22 cellular contexts compared by ENCODE assay signal in the genomic region with DNA sequence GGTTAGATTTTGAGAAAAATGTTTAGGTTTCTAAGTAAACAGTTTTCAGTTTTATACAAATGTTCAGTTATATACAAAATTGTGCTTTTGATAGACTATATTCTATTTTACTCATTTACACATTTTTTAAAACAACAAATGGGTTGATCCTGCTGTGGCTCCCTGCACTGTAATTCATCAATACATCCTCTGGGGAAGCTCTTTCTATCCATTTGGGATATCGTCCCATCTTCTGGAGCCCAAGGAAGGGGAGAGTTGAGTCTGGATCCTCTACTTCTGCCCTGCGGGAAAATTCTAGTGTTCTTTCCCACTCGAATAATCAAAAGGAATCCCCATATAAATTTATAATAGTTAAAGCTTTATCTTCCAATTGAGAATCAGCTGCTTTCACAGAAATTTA.
A peak's percentile ranks its signal among the peaks of the same experiment; 100 is the strongest.
DNase-seq lines count a peak whose midpoint lies in the region; ATAC-seq and TF ChIP-seq lines count a peak whose summit lies in the region.
"Had no signal": no experiment of that assay in that cellular context is flagged by ENCODE, and none has a peak within 500 bp of the region (broad histone marks: within the 10 kb centered on the region; RNA-seq: fewer than 3 reads in every experiment).

No MANE protein-coding gene starts in this region.

- H3K79me1 ChIP-seq in IMR-90 (ENCODE audit: low read depth in 1 of 2, low read length in 2 of 2) = no peaks in the 10 kb centered on the region

- no peaks in the 10 kb centered on the region for H3K9me3 Mint-ChIP-seq in stimulated activated memory B cell treated with anti-CD40 and anti-IgM and Interleukin-4, amounts not matched to agents 10 μg/mL and 1 μg/mL and 100 μg/mL, for 72 hours

- H4K20me1 ChIP-seq in IMR-90 (ENCODE audit: insufficient read depth, low read length) = no peaks in the 10 kb centered on the region

- H3K56ac ChIP-seq in IMR-90 (ENCODE audit: extremely low read depth, insufficient read depth, low read length) = no peak overlapping the region; the same call in 1 of the 2 replicates

- H3K4me1 Mint-ChIP-seq in stimulated activated memory B cell treated with anti-CD40 and anti-IgM and Interleukin-4, amounts not matched to agents 10 μg/mL and 1 μg/mL and 100 μg/mL, for 72 hours = no peaks in the 10 kb centered on the region
- H3K4me1 Mint-ChIP-seq: CD8-positive, alpha-beta memory T cell had no signal

- CTCF ChIA-PET in IMR-90 (lab: Yijun Ruan, JAX) = interaction anchor here (1.6 kb wide), 1 partner anchor 78 kb away, joined by 3 read pairs; no protein-coding TSS in a partner anchor

- H3K36me3 ChIP-seq in IMR-90 (ENCODE audit: control insufficient read depth, insufficient read depth, low read length) (no peaks in the 10 kb centered on the region), brain microvascular endothelial cell (replicated peaks) (no peaks in the 10 kb centered on the region)
- H3K36me3 ChIP-seq: SJSA1 had no signal

- no peak for TF ChIP-seq RAD21 in IMR-90 (IDR thresholded peaks at IDR 0.05; ENCODE audit: low read length)

- no peak overlapping the region for H3K27ac Mint-ChIP-seq in stimulated activated memory B cell treated with anti-CD40 and anti-IgM and Interleukin-4, amounts not matched to agents 10 μg/mL and 1 μg/mL and 100 μg/mL, for 72 hours
- H3K27ac Mint-ChIP-seq: CD8-positive, alpha-beta memory T cell had no signal

- H3K4ac ChIP-seq in IMR-90 (ENCODE audit: low read depth, low read length) = peak overlapping the region; percentile 73

- H3K27ac ChIP-seq in IMR-90 (ENCODE audit: insufficient read depth, low read length) (no peak overlapping the region), brain microvascular endothelial cell (no peak overlapping the region)
- H3K27ac ChIP-seq: KMS-11, SJSA1 had no signal

- H3K27me3 Mint-ChIP-seq in stimulated activated memory B cell treated with anti-CD40 and anti-IgM and Interleukin-4, amounts not matched to agents 10 μg/mL and 1 μg/mL and 100 μg/mL, for 72 hours = peaks cover 16% of the 10 kb centered on the region

- no CpG with 5 or more reads among the region's 3 CpGs for WGBS in IMR-90 (ENCODE audit: extremely low coverage in 2 of 2, insufficient read length in 1 of 2), 2 experiments

- peak; percentile 10; the same call in 1 of the 2 replicates for TF ChIP-seq CTCF in IMR-90 (conservative IDR thresholded peaks at IDR 0.05; ENCODE audit: low read depth, low read length)
- peak; percentile 37 for TF ChIP-seq CTCF in brain microvascular endothelial cell (IDR thresholded peaks at IDR 0.05; ENCODE audit: low read depth, low read length, missing control alignments)
- TF ChIP-seq CTCF in fibroblast of villous mesenchyme (IDR thresholded peaks at IDR 0.05; ENCODE audit: insufficient read depth, low read depth, low read length) = peak; percentile 14

- no peak overlapping the region for H3K4me2 ChIP-seq in IMR-90 (ENCODE audit: low read depth, low read length)

- in situ Hi-C loops in IMR-90 (cut with MboI; ENCODE audit: low sequenced_read_pairs) = no loop called here
- in situ Hi-C loops in brain microvascular endothelial cell (cut with HindIII; ENCODE audit: low pct_ligation_motif_present, low sequenced_read_pairs) = no loop called here

- H2BK20ac ChIP-seq in IMR-90 (ENCODE audit: low read depth, low read length) = peak overlapping the region; percentile 92

- no peak overlapping the region for H3K9ac ChIP-seq in IMR-90 (ENCODE audit: low read depth, low read length)
- H3K9ac ChIP-seq: KMS-11 had no signal

- H3K4me3 ChIP-seq in IMR-90 (ENCODE audit: insufficient read depth, low read depth, low read length) = no peak overlapping the region
- no peak overlapping the region for H3K4me3 ChIP-seq in brain microvascular endothelial cell (ENCODE audit: low read depth, low read length)
- H3K4me3 ChIP-seq in fibroblast of villous mesenchyme (ENCODE audit: low read depth, low read length) = no peak overlapping the region
- H3K4me3 ChIP-seq: HAP-1, SJSA1 had no signal

- DNase-seq in IMR-90 = no peak
- DNase-seq in brain microvascular endothelial cell = no peak
- DNase-seq in fibroblast of villous mesenchyme (ENCODE audit: low read depth) = no peak
- no peak for DNase-seq in activated gamma-delta T cell (lab: John Stamatoyannopoulos, UW)
- DNase-seq in NCI-H524 (lab: John Stamatoyannopoulos, UW) = no peak
- DNase-seq: AML-193; C1 segment of cervical spinal cord; Calu3; CD8-positive, alpha-beta memory T cell; DMS153; MV-4-11; NCI-H1105 treated with DMSO at 0.1 percent for 48 hours; NCI-H2029 treated with DMSO at 0.1 percent for 48 hours; NCI-H2171; NCI-H345; NCI-H526 had no signal

- H2AK9ac ChIP-seq in IMR-90 (replicated peaks; ENCODE audit: low read depth, low read length, poor library complexity) = no peak overlapping the region

- peaks cover 6% of the 10 kb centered on the region for H3K4me1 ChIP-seq in IMR-90 (ENCODE audit: control insufficient read depth, insufficient read depth, low read length)
- H3K4me1 ChIP-seq: HAP-1 had no signal

- dilution Hi-C loops in IMR-90 (cut with HindIII; ENCODE audit: low sequenced_read_pairs, unreplicated experiment) = no loop called here

- H3K9me1 ChIP-seq in IMR-90 (ENCODE audit: insufficient read depth, low read length) = peaks cover 3% of the 10 kb centered on the region; the same call in 1 of the 2 replicates

- no peak overlapping the region for H2AFZ ChIP-seq in IMR-90 (replicated peaks; ENCODE audit: low read length, poor library complexity)

- peak overlapping the region; percentile 81 for H2BK120ac ChIP-seq in IMR-90 (ENCODE audit: low read depth, low read length)

- H3K18ac ChIP-seq in IMR-90 (ENCODE audit: low read depth, low read length) = peak overlapping the region; percentile 94

- H3K4me3 Mint-ChIP-seq in stimulated activated memory B cell treated with anti-CD40 and anti-IgM and Interleukin-4, amounts not matched to agents 10 μg/mL and 1 μg/mL and 100 μg/mL, for 72 hours = no peak overlapping the region
- H3K4me3 Mint-ChIP-seq: CD8-positive, alpha-beta memory T cell had no signal

- H3K27me3 ChIP-seq in IMR-90 (ENCODE audit: control insufficient read depth, insufficient read depth, low read length) = no peaks in the 10 kb centered on the region
- no peaks in the 10 kb centered on the region for H3K27me3 ChIP-seq in brain microvascular endothelial cell (replicated peaks)
- H3K27me3 ChIP-seq: SJSA1 had no signal

- intact Hi-C loops in IMR-90 (cut with micrococcal nuclease) = loop anchor here (2.0 to 5.0 kb wide), 2 partner anchors 40 to 71 kb away; no protein-coding TSS in a partner anchor

- 0 out of 2 replicates have a peak overlapping the region, but pooled peaks have one; percentile 75 for H3K14ac ChIP-seq in IMR-90 (replicated peaks; ENCODE audit: low read depth, low read length)

- no peak overlapping the region for H4K8ac ChIP-seq in IMR-90 (ENCODE audit: low read depth in 2 of 2, low read length in 2 of 2)

- ATAC-seq in IMR-90 (ENCODE audit: low read depth) (no peak), GM21737 (IDR thresholded peaks at IDR 0.05; ENCODE audit: unreplicated experiment) (no peak)
- ATAC-seq in stimulated activated memory B cell treated with anti-CD40 and anti-IgM and Interleukin-4, amounts not matched to agents 10 μg/mL and 1 μg/mL and 100 μg/mL, for 72 hours = no peak
- ATAC-seq: Right ventricle myocardium inferior had no signal

- H4K5ac ChIP-seq in IMR-90 (ENCODE audit: low read depth, low read length) = no peak overlapping the region

- H3K23ac ChIP-seq in IMR-90 (ENCODE audit: low read depth, low read length) = no peak overlapping the region

- BruUV-seq in IMR-90 (replicated peaks; lab: Mats Ljungman, UMichigan) = no TSS peak

- peak overlapping the region; percentile 59; the same call in 2 of the 3 replicates for H2BK15ac ChIP-seq in IMR-90 (ENCODE audit: low read depth, low read length)

- H3K9me3 ChIP-seq in IMR-90 (ENCODE audit: control insufficient read depth, insufficient read depth, low read length) = no peaks in the 10 kb centered on the region
- H3K9me3 ChIP-seq: HAP-1, SJSA1 had no signal

- TF ChIP-seq POLR2A in IMR-90 (IDR thresholded peaks at IDR 0.05; ENCODE audit: low read depth, low read length) = no peak

- no peaks in the 10 kb centered on the region for H3K36me3 Mint-ChIP-seq in stimulated activated memory B cell treated with anti-CD40 and anti-IgM and Interleukin-4, amounts not matched to agents 10 μg/mL and 1 μg/mL and 100 μg/mL, for 72 hours

- POLR2A ChIA-PET in IMR-90 (lab: Charles Lee; ENCODE audit: unreplicated experiment) = interaction anchor here (0.6 kb wide), 1 partner anchor 42 kb away, joined by 3 read pairs; no protein-coding TSS in a partner anchor

- H4K91ac ChIP-seq in IMR-90 (ENCODE audit: insufficient read depth, low read depth, low read length) = peak overlapping the region; percentile 79

- peak overlapping the region; percentile 23 for H2BK5ac ChIP-seq in IMR-90 (ENCODE audit: low read depth, low read length, poor library complexity, severe bottlenecking)

- H2AK5ac ChIP-seq in IMR-90 (ENCODE audit: low read depth, low read length) = no peak overlapping the region

TF ChIP-seq in IMR-90, 13 proteins besides CTCF, POLR2A, EP300 and RAD21 (continues in another document):
- no peak for TF ChIP-seq RFX5 (IDR thresholded peaks at IDR 0.05; ENCODE audit: low read depth, low read length)
- TF ChIP-seq, protein P1, sequence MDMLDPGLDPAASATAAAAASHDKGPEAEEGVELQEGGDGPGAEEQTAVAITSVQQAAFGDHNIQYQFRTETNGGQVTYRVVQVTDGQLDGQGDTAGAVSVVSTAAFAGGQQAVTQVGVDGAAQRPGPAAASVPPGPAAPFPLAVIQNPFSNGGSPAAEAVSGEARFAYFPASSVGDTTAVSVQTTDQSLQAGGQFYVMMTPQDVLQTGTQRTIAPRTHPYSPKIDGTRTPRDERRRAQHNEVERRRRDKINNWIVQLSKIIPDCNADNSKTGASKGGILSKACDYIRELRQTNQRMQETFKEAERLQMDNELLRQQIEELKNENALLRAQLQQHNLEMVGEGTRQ (IDR thresholded peaks at IDR 0.05; ENCODE audit: low read depth, low read length) = no peak
- no peak for TF ChIP-seq MAFK (IDR thresholded peaks at IDR 0.05; ENCODE audit: low read depth, low read length)
- no peak for TF ChIP-seq BHLHE40 (IDR thresholded peaks at IDR 0.05; ENCODE audit: low read depth, low read length)
- no peak for TF ChIP-seq MXI1 (IDR thresholded peaks at IDR 0.05; ENCODE audit: borderline replicate concordance, low read depth, low read length)
- TF ChIP-seq NFE2L2 (IDR thresholded peaks at IDR 0.05; ENCODE audit: low read depth, low read length) = no peak
- TF ChIP-seq, protein P2, sequence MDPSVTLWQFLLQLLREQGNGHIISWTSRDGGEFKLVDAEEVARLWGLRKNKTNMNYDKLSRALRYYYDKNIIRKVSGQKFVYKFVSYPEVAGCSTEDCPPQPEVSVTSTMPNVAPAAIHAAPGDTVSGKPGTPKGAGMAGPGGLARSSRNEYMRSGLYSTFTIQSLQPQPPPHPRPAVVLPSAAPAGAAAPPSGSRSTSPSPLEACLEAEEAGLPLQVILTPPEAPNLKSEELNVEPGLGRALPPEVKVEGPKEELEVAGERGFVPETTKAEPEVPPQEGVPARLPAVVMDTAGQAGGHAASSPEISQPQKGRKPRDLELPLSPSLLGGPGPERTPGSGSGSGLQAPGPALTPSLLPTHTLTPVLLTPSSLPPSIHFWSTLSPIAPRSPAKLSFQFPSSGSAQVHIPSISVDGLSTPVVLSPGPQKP (IDR thresholded peaks at IDR 0.05; ENCODE audit: borderline replicate concordance, low read depth, low read length) = no peak
- no peak for TF ChIP-seq FOS (IDR thresholded peaks at IDR 0.05; ENCODE audit: low read depth, low read length)
